ENCODE assay signal across 8 cellular contexts in genomic region chr1:244559561-244559960, GRCh38.
"Had no signal": no experiment of that assay in that cellular context is flagged by ENCODE, and none has a peak within 500 bp of the region (broad histone marks: within the 10 kb centered on the region; RNA-seq: fewer than 3 reads in every experiment).

No MANE protein-coding gene starts in this region.

- H3K27ac Mint-ChIP-seq: GM23338, H9 had no signal

- H3K4me3 Mint-ChIP-seq: GM23338, H9 had no signal

- ATAC-seq: GM23338, K562 had no signal

- DNase-seq: H9, HCEC 1CT, IMR-90, KG1 had no signal

- H3K4me1 Mint-ChIP-seq: GM23338, H9 had no signal

- FAIRE-seq: H1, H54, K562 had no signal
